In the genomic region with DNA sequence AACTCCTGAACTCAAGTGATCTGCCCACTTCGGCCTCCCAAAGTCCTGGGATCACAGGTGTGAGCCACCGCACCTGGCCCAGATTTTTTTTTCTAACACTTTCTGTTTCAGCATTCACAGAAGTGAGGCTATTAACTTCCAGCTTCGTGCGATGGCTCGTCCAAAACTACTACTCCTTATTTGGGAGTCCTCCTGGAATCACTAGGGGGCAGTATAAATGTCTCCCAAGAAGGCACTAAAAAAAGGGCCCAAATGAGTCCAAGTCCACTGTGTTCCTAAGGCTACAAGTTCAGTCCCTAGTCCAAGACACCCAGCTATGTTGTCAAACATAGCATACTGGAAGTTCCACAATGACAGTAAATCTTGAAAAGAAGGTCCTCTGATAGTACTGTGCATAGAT, we compare ENCODE assay signal across 12 cellular contexts.
DNase-seq lines count a peak whose midpoint lies in the region; ATAC-seq and TF ChIP-seq lines count a peak whose summit lies in the region.
"Had no signal": no experiment of that assay in that cellular context is flagged by ENCODE, and none has a peak within 500 bp of the region (broad histone marks: within the 10 kb centered on the region; RNA-seq: fewer than 3 reads in every experiment).

No MANE protein-coding gene starts in this region.

- H3K36me3 ChIP-seq in BE2C: no peaks in the 10 kb centered on the region
- no peaks in the 10 kb centered on the region for H3K36me3 ChIP-seq in H7 (replicated peaks; ENCODE audit: control insufficient read depth, insufficient read depth, low read length)
- no peaks in the 10 kb centered on the region for H3K36me3 ChIP-seq in SU-DHL-6 (ENCODE audit: low read length)
- no peaks in the 10 kb centered on the region for H3K36me3 ChIP-seq in right atrium auricular region
- H3K36me3 ChIP-seq: MG63 had no signal

- no peaks in the 10 kb centered on the region for H4K20me1 ChIP-seq in SU-DHL-6 (ENCODE audit: low read depth, low read length)

- H3F3A ChIP-seq in SU-DHL-6 (ENCODE audit: insufficient read depth): no peaks in the 10 kb centered on the region

- no peaks in the 10 kb centered on the region for H3K9me3 ChIP-seq in BE2C
- H3K9me3 ChIP-seq in SU-DHL-6 (ENCODE audit: insufficient read depth, low read length): no peaks in the 10 kb centered on the region
- H3K9me3 ChIP-seq in right atrium auricular region: no peaks in the 10 kb centered on the region
- H3K9me3 ChIP-seq: MG63 had no signal

- no peaks in the 10 kb centered on the region for H3K9me2 ChIP-seq in SU-DHL-6 (replicated peaks; ENCODE audit: insufficient read depth, low read length)

- no peak overlapping the region for H3K4me2 ChIP-seq in SU-DHL-6 (ENCODE audit: low read depth, low read length, poor library complexity, severe bottlenecking)

- DNase-seq in BE2C: no peak
- DNase-seq in H7: peak; percentile 71
- peak; percentile 73 for DNase-seq in iPS-NIHi7 (ENCODE audit: extremely low spot score)
- no peak for DNase-seq in activated CD8-positive, alpha-beta memory T cell treated with anti-CD3 and anti-CD28 coated beads, Interleukin-2, amount 50 U/mL, for 4 hours
- DNase-seq in foreskin melanocyte: no peak
- DNase-seq in right atrium auricular region (ENCODE audit: low spot score): no peak
- DNase-seq: cortex of kidney, MG63, NCI-H526 treated with DMSO at 0.1 percent for 48 hours, nucleus accumbens had no signal

- TF ChIP-seq CTCF in BE2C (IDR thresholded peaks at IDR 0.05; ENCODE audit: low read depth, low read length) (peak; percentile 43), SU-DHL-6 (IDR thresholded peaks at IDR 0.05; ENCODE audit: insufficient read depth, low read length, poor library complexity, severe bottlenecking) (peak; percentile 22), right atrium auricular region (IDR thresholded peaks at IDR 0.05) (peak in 1 of 2 donors; percentile 18)

- no peak overlapping the region for H2AFZ ChIP-seq in SU-DHL-6 (ENCODE audit: low read depth, low read length, severe bottlenecking)

- H3K4me1 ChIP-seq in BE2C (no peaks in the 10 kb centered on the region), right atrium auricular region (no peaks in the 10 kb centered on the region)

- H3K9ac ChIP-seq in SU-DHL-6 (ENCODE audit: low read length): no peak overlapping the region

- no peak for ATAC-seq in GM21528 (IDR thresholded peaks at IDR 0.05; ENCODE audit: low FRiP score, unreplicated experiment)

- peaks cover 3% of the 10 kb centered on the region; the same call in 1 of the 2 replicates for H3K27me3 ChIP-seq in BE2C
- no peaks in the 10 kb centered on the region for H3K27me3 ChIP-seq in H7 (ENCODE audit: control insufficient read depth, insufficient read depth, low read length)
- H3K27me3 ChIP-seq in SU-DHL-6 (ENCODE audit: low read length): no peaks in the 10 kb centered on the region
- H3K27me3 ChIP-seq in right atrium auricular region: no peaks in the 10 kb centered on the region
- H3K27me3 ChIP-seq: MG63 had no signal

- no peak overlapping the region for H3K27ac ChIP-seq in SU-DHL-6 (ENCODE audit: low read depth, low read length)
- no peak overlapping the region for H3K27ac ChIP-seq in right atrium auricular region

- H3K79me2 ChIP-seq in SU-DHL-6 (ENCODE audit: insufficient read depth, low read length): no peaks in the 10 kb centered on the region

- H3K4me3 ChIP-seq in BE2C (ENCODE audit: low read depth, low read length) (no peak overlapping the region), H7 (ENCODE audit: insufficient read depth, low read depth, low read length) (no peak overlapping the region), SU-DHL-6 (ENCODE audit: insufficient read depth, low read length, poor library complexity, severe bottlenecking) (no peak overlapping the region), right atrium auricular region (no peak overlapping the region)
- H3K4me3 ChIP-seq: MG63 had no signal

Comparison
In these comparisons a context has a peak if more than half of its experiments do, and no peak if none do; other contexts are left out.
1. DNase-seq: peak in H7 (single experiment) and iPS-NIHi7 (single experiment); none in BE2C (single experiment), activated CD8-positive, alpha-beta memory T cell treated with anti-CD3 and anti-CD28 coated beads, Interleukin-2, amount 50 U/mL, for 4 hours (single experiment), foreskin melanocyte (single experiment) and right atrium auricular region (single experiment).